Comparison of ENCODE assay signal across 8 cellular contexts in the genomic region with DNA sequence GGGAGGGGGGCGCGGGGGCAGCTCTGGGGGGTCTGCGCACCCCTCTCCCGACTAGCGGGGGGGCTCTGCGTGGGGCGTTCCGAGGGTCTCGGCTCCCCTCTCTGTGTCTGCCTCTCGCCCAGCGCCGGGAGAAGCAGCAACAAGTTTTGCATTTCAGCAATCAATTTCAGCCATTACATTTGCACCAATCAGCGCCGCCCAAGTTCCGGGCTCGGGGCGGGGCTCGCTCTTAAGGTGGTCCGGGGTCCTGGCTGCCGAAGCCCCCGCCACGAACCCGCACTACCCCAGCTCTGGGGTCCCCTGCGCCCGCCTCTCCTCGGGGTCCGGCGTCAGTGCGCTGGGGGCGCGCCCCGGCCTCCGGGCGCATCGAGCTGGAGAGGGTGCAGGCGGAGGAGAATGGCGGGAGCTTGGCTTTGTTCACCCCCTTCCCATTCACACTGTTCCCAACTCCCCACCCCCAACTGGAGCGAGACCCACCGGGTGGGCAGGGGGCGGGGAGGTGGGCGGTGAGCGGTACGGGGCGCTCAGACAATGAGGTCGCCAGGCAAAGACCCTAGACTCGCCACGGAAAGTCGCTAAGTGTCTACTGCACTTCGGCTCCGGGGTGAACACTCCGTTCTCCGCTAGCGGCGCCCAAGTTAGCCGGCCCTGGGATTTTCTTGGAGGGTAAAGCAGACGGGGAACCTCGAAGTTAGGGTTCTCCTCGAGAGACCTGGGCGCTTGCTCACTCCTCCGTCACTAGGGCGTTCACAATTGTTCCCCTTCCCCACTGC. TPM values are rescaled to one million over a fixed set of nuclear protein-coding genes. Genes with fewer than 3 reads are reported as not detected.
DNase-seq lines count a peak whose midpoint lies in the region; ATAC-seq and TF ChIP-seq lines count a peak whose summit lies in the region.

A gene (minus strand): TSS at position 141 of the 773 bp plus-strand sequence. CDS start 1,213 bp downstream, outside the sequence.

- no peaks in the 10 kb centered on the region for H3K9me3 ChIP-seq in mesenchymal stem cell (ENCODE audit: control insufficient read depth, low read length)

- H3K9me3 Mint-ChIP-seq in activated CD8-positive, alpha-beta memory T cell treated with anti-CD3 and anti-CD28 coated beads, Interleukin-2, amount 10 ng/mL, durations not matched to agents 7 days and 5 days (ENCODE audit: low read depth) = no peaks in the 10 kb centered on the region
- no peaks in the 10 kb centered on the region for H3K9me3 Mint-ChIP-seq in endothelial cell (ENCODE audit: unreplicated experiment)

- H3K27ac ChIP-seq in mesenchymal stem cell (ENCODE audit: low read length, poor library complexity, severe bottlenecking) = peak within 1 kb of the TSS; percentile 73

- H3K36me3 ChIP-seq in mesenchymal stem cell (ENCODE audit: control insufficient read depth in 1 of 2, insufficient read depth in 2 of 2, low read depth in 1 of 2, low read length in 2 of 2) = peaks cover 0 to 31% of the 10 kb centered on the region in 2 experiments

- no peaks in the 10 kb centered on the region for H3K36me3 Mint-ChIP-seq in activated CD8-positive, alpha-beta memory T cell treated with anti-CD3 and anti-CD28 coated beads, Interleukin-2, amount 10 ng/mL, durations not matched to agents 7 days and 5 days
- H3K36me3 Mint-ChIP-seq in endothelial cell (ENCODE audit: low read depth, unreplicated experiment) = no peaks in the 10 kb centered on the region

- peak within 1 kb of the TSS; percentile 94 for H4K91ac ChIP-seq in mesenchymal stem cell (ENCODE audit: low read length)

- peaks cover 40% of the 10 kb centered on the region for H3K4me1 ChIP-seq in mesenchymal stem cell (ENCODE audit: control insufficient read depth, insufficient read depth, low read depth, low read length)

- peaks cover 24% of the 10 kb centered on the region for H3K27me3 Mint-ChIP-seq in activated CD8-positive, alpha-beta memory T cell treated with anti-CD3 and anti-CD28 coated beads, Interleukin-2, amount 10 ng/mL, durations not matched to agents 7 days and 5 days
- peaks cover 8% of the 10 kb centered on the region for H3K27me3 Mint-ChIP-seq in endothelial cell (ENCODE audit: unreplicated experiment)

- peak within 1 kb of the TSS; percentile 78 for H4K8ac ChIP-seq in mesenchymal stem cell (ENCODE audit: low read length)

- H3K4me1 Mint-ChIP-seq in activated CD8-positive, alpha-beta memory T cell treated with anti-CD3 and anti-CD28 coated beads, Interleukin-2, amount 10 ng/mL, durations not matched to agents 7 days and 5 days = peaks cover 9% of the 10 kb centered on the region
- H3K4me1 Mint-ChIP-seq in endothelial cell (ENCODE audit: unreplicated experiment) = peaks cover 30% of the 10 kb centered on the region

- peak within 1 kb of the TSS; percentile 78 for H3K9ac ChIP-seq in mesenchymal stem cell (ENCODE audit: low read length)

- CTCF ChIA-PET in activated CD8-positive, alpha-beta memory T cell treated with anti-CD3 and anti-CD28 coated beads, Interleukin-2, amount 10 ng/mL, durations not matched to agents 7 days and 5 days (lab: Charles Lee) = interaction anchor here (1.6 kb wide), 1 partner anchor 85 kb away, joined by 3 read pairs; no protein-coding TSS in a partner anchor

- no peak within 1 kb of the TSS for H3K27ac Mint-ChIP-seq in activated CD8-positive, alpha-beta memory T cell treated with anti-CD3 and anti-CD28 coated beads, Interleukin-2, amount 10 ng/mL, durations not matched to agents 7 days and 5 days
- H3K27ac Mint-ChIP-seq in endothelial cell (ENCODE audit: unreplicated experiment) = no peak within 1 kb of the TSS

- ATAC-seq in activated CD8-positive, alpha-beta memory T cell treated with anti-CD3 and anti-CD28 coated beads, Interleukin-2, amount 10 ng/mL, durations not matched to agents 7 days and 5 days = peak; percentile 54
- ATAC-seq in GM18861 (IDR thresholded peaks at IDR 0.05; ENCODE audit: unreplicated experiment) = no peak

- no peaks in the 10 kb centered on the region for H3K27me3 ChIP-seq in mesenchymal stem cell (ENCODE audit: control insufficient read depth in 1 of 2, insufficient read depth in 1 of 2, low read length in 2 of 2)

- no peak for TF ChIP-seq EP300 in Ishikawa (IDR thresholded peaks at IDR 0.05; ENCODE audit: borderline replicate concordance)

- H2AFZ ChIP-seq in mesenchymal stem cell (ENCODE audit: low read depth, low read length) = peak within 1 kb of the TSS; percentile 92

- peak within 1 kb of the TSS; percentile 95 for H2BK120ac ChIP-seq in mesenchymal stem cell (ENCODE audit: low read depth, low read length)

- H3K14ac ChIP-seq in mesenchymal stem cell (ENCODE audit: low read length in 2 of 2) = peak within 1 kb of the TSS; percentile 49 to 83

- peak within 1 kb of the TSS; percentile 82 to 90 for H3K23ac ChIP-seq in mesenchymal stem cell (ENCODE audit: low read length in 2 of 2)

- H2AK5ac ChIP-seq in mesenchymal stem cell (ENCODE audit: low read length, severe bottlenecking) = no peak within 1 kb of the TSS

- DNase-seq in AG10803 (ENCODE audit: low read depth) (no peak), endothelial cell (ENCODE audit: low spot score) (peak; percentile 55), mesenchymal stem cell (peak; percentile 66), ureter (ENCODE audit: low spot score) (no peak)
- no peak for DNase-seq in activated CD8-positive, alpha-beta memory T cell treated with anti-CD3 and anti-CD28 coated beads, Interleukin-2, amount 10 ng/mL, durations not matched to agents 7 days and 5 days
- DNase-seq in stimulated activated CD8-positive, alpha-beta memory T cell treated with anti-CD3 and anti-CD28 coated beads, Interleukin-12 subunit alpha, Interleukin-12 subunit beta, amount 100 ng/mL, for 24 hours (ENCODE audit: extremely low read depth) = peak; percentile 5

- peak within 1 kb of the TSS in 1 of 2 experiments; percentile 88 for H2BK12ac ChIP-seq in mesenchymal stem cell (ENCODE audit: low read length in 2 of 2)

- peak; percentile 25; the same call in 1 of the 2 replicates for TF ChIP-seq CTCF in AG10803 (conservative IDR thresholded peaks at IDR 0.05; ENCODE audit: low read length)
- no peak for TF ChIP-seq CTCF in endothelial cell (IDR thresholded peaks at IDR 0.05; ENCODE audit: unreplicated experiment)

- H3K4me3 ChIP-seq in AG10803 (ENCODE audit: low read length) (peak within 1 kb of the TSS; percentile 81), mesenchymal stem cell (ENCODE audit: insufficient read depth in 1 of 2, low read depth in 1 of 2, low read length in 2 of 2) (peak within 1 kb of the TSS; percentile 82 to 86)

- no peak for TF ChIP-seq RAD21 in Ishikawa (IDR thresholded peaks at IDR 0.05; ENCODE audit: low read depth)

- H3K4ac ChIP-seq in mesenchymal stem cell (ENCODE audit: low read depth in 1 of 2, low read length in 2 of 2) = peak within 1 kb of the TSS in 1 of 2 experiments; percentile 66

- WGBS in mesenchymal stem cell = under 1% methylated on average over 45 of the region's 61 CpGs

- H3K79me1 ChIP-seq in mesenchymal stem cell (replicated peaks; ENCODE audit: low read length, poor library complexity, severe bottlenecking) = peaks cover 10% of the 10 kb centered on the region

- peak within 1 kb of the TSS; percentile 90 for H2BK15ac ChIP-seq in mesenchymal stem cell (ENCODE audit: low read depth, poor library complexity, severe bottlenecking)

- H3K18ac ChIP-seq in mesenchymal stem cell (ENCODE audit: low read depth in 1 of 2, low read length in 2 of 2) = peak within 1 kb of the TSS; percentile 84 to 89

- peak within 1 kb of the TSS; percentile 89 for H3K4me2 ChIP-seq in mesenchymal stem cell (ENCODE audit: low read length, poor library complexity, severe bottlenecking)

- H3K4me3 Mint-ChIP-seq in activated CD8-positive, alpha-beta memory T cell treated with anti-CD3 and anti-CD28 coated beads, Interleukin-2, amount 10 ng/mL, durations not matched to agents 7 days and 5 days = peak within 1 kb of the TSS; percentile 58
- peak within 1 kb of the TSS; percentile 91 for H3K4me3 Mint-ChIP-seq in endothelial cell (ENCODE audit: unreplicated experiment)

- H2BK5ac ChIP-seq in mesenchymal stem cell (ENCODE audit: low read depth, low read length, poor library complexity, severe bottlenecking) = peak within 1 kb of the TSS; percentile 81

TF ChIP-seq in Ishikawa, 13 proteins besides CTCF, POLR2A, EP300 and RAD21 (continues in another document):
- TF ChIP-seq CEBPB (IDR thresholded peaks at IDR 0.05) (no peak), TEAD4 (IDR thresholded peaks at IDR 0.05) (no peak), TAF1 (IDR thresholded peaks at IDR 0.05; ENCODE audit: low read depth) (no peak), ZBTB7A (IDR thresholded peaks at IDR 0.05; ENCODE audit: low read depth) (peak; percentile 93), TCF12 (IDR thresholded peaks at IDR 0.05; ENCODE audit: low read depth) (no peak), EGR1 (IDR thresholded peaks at IDR 0.05) (no peak), FOXM1 (IDR thresholded peaks at IDR 0.05; ENCODE audit: borderline replicate concordance, low read depth) (no peak)
- TF ChIP-seq, protein P1, sequence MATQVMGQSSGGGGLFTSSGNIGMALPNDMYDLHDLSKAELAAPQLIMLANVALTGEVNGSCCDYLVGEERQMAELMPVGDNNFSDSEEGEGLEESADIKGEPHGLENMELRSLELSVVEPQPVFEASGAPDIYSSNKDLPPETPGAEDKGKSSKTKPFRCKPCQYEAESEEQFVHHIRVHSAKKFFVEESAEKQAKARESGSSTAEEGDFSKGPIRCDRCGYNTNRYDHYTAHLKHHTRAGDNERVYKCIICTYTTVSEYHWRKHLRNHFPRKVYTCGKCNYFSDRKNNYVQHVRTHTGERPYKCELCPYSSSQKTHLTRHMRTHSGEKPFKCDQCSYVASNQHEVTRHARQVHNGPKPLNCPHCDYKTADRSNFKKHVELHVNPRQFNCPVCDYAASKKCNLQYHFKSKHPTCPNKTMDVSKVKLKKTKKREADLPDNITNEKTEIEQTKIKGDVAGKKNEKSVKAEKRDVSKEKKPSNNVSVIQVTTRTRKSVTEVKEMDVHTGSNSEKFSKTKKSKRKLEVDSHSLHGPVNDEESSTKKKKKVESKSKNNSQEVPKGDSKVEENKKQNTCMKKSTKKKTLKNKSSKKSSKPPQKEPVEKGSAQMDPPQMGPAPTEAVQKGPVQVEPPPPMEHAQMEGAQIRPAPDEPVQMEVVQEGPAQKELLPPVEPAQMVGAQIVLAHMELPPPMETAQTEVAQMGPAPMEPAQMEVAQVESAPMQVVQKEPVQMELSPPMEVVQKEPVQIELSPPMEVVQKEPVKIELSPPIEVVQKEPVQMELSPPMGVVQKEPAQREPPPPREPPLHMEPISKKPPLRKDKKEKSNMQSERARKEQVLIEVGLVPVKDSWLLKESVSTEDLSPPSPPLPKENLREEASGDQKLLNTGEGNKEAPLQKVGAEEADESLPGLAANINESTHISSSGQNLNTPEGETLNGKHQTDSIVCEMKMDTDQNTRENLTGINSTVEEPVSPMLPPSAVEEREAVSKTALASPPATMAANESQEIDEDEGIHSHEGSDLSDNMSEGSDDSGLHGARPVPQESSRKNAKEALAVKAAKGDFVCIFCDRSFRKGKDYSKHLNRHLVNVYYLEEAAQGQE (IDR thresholded peaks at IDR 0.05; ENCODE audit: low read depth) = no peak

RNA-seq across cellular contexts. Expression of the gene that starts here (rescaled TPM):
- under 1 TPM; 0.14 to 0.29 TPM for total RNA-seq in activated CD8-positive, alpha-beta memory T cell treated with anti-CD3 and anti-CD28 coated beads, Interleukin-2, amount 10 ng/mL, durations not matched to agents 7 days and 5 days
- total RNA-seq in endothelial cell (ENCODE audit: unreplicated experiment) = 9.9 TPM
- polyA plus RNA-seq in mesenchymal stem cell (2013, experiment 1 of 2) = 8.0 TPM
- polyA plus RNA-seq in mesenchymal stem cell (2013, experiment 2 of 2) = 6.6 TPM
- total RNA-seq in ureter = 3.3 TPM

Comparison
In these comparisons a context has a peak if more than half of its experiments do, and no peak if none do; other contexts are left out.
1. Peak in ATAC-seq in activated CD8-positive, alpha-beta memory T cell treated with anti-CD3 and anti-CD28 coated beads, Interleukin-2, amount 10 ng/mL, durations not matched to agents 7 days and 5 days; RNA of the gene not detected or under 1 TPM.
2. DNase-seq: peak in endothelial cell (single experiment), mesenchymal stem cell (single experiment) and stimulated activated CD8-positive, alpha-beta memory T cell treated with anti-CD3 and anti-CD28 coated beads, Interleukin-12 subunit alpha, Interleukin-12 subunit beta, amount 100 ng/mL, for 24 hours (single experiment); none in AG10803 (single experiment), activated CD8-positive, alpha-beta memory T cell treated with anti-CD3 and anti-CD28 coated beads, Interleukin-2, amount 10 ng/mL, durations not matched to agents 7 days and 5 days (single experiment) and ureter (single experiment).